24 cellular contexts compared by ENCODE assay signal in genomic region chr10:99421233-99421739, GRCh38. TPM values are rescaled to one million over a fixed set of nuclear protein-coding genes. Genes with fewer than 3 reads are reported as not detected.
DNase-seq lines count a peak whose midpoint lies in the region; ATAC-seq and TF ChIP-seq lines count a peak whose summit lies in the region.
"Had no signal": no experiment of that assay in that cellular context is flagged by ENCODE, and none has a peak within 500 bp of the region (broad histone marks: within the 10 kb centered on the region; RNA-seq: fewer than 3 reads in every experiment).

No MANE protein-coding gene starts in this region.

- H3K9me3 ChIP-seq in liver (ENCODE audit: control insufficient read depth in 4 of 4, low read length in 3 of 4) (no peaks in the 10 kb centered on the region), spleen (no peaks in the 10 kb centered on the region), upper lobe of right lung (no peaks in the 10 kb centered on the region)
- H3K9me3 ChIP-seq: HAP-1, SJSA1 had no signal

- no peaks in the 10 kb centered on the region for H3K9me3 Mint-ChIP-seq in WTC11
- H3K9me3 Mint-ChIP-seq in effector memory CD8-positive, alpha-beta T cell = no peaks in the 10 kb centered on the region
- H3K9me3 Mint-ChIP-seq: CD4-positive, alpha-beta T cell; GM23338 had no signal

- no peak overlapping the region for H3K9ac ChIP-seq in liver (ENCODE audit: low read depth in 1 of 2, low read length in 2 of 2)
- H3K9ac ChIP-seq: BLaER1 had no signal

- no peak overlapping the region for H3K4me3 Mint-ChIP-seq in WTC11
- H3K4me3 Mint-ChIP-seq in effector memory CD8-positive, alpha-beta T cell = no peak overlapping the region
- H3K4me3 Mint-ChIP-seq: CD4-positive, alpha-beta T cell; GM23338 had no signal

- H3K36me3 ChIP-seq in liver (ENCODE audit: control insufficient read depth in 4 of 4, insufficient read depth in 3 of 4, low read depth in 1 of 4, low read length in 3 of 4) = peaks cover 7 to 46% (median 40%) of the 10 kb centered on the region in 4 donors
- H3K36me3 ChIP-seq in spleen = peaks cover 0 to 64% (median 26%) of the 10 kb centered on the region in 6 donors
- H3K36me3 ChIP-seq in upper lobe of right lung = peaks cover 34% of the 10 kb centered on the region

- H3K27ac ChIP-seq in liver (ENCODE audit: low read depth in 1 of 2, low read length in 2 of 2) = peak overlapping the region; percentile 31 to 60
- no peak overlapping the region for H3K27ac ChIP-seq in spleen
- no peak overlapping the region for H3K27ac ChIP-seq in upper lobe of right lung
- H3K27ac ChIP-seq: 22Rv1, BLaER1, SJSA1 had no signal

- ATAC-seq in WTC11 (no peak), upper lobe of right lung (no peak), HG03280 (IDR thresholded peaks at IDR 0.05; ENCODE audit: unreplicated experiment) (no peak)
- no peak for ATAC-seq in effector memory CD8-positive, alpha-beta T cell (replicated peaks)
- ATAC-seq: GM23338, Right ventricle myocardium inferior had no signal

- H3K4me1 ChIP-seq in liver (ENCODE audit: control insufficient read depth in 4 of 4, insufficient read depth in 4 of 4, low read length in 3 of 4) (peaks cover 30 to 68% (median 41%) of the 10 kb centered on the region in 4 donors), spleen (peaks cover 0 to 5% (median 0%) of the 10 kb centered on the region in 6 donors), upper lobe of right lung (no peaks in the 10 kb centered on the region)
- H3K4me1 ChIP-seq: SJSA1 had no signal

- no peak overlapping the region for H3K4me3 ChIP-seq in liver (ENCODE audit: low read depth in 1 of 3, low read length in 3 of 3)
- H3K4me3 ChIP-seq in spleen = no peak overlapping the region
- H3K4me3 ChIP-seq in upper lobe of right lung = no peak overlapping the region
- H3K4me3 ChIP-seq: BLaER1, GM23338, HAP-1, SJSA1 had no signal

- no peaks in the 10 kb centered on the region for H3K27me3 Mint-ChIP-seq in WTC11 (ENCODE audit: low read depth)
- no peaks in the 10 kb centered on the region for H3K27me3 Mint-ChIP-seq in effector memory CD8-positive, alpha-beta T cell
- H3K27me3 Mint-ChIP-seq: CD4-positive, alpha-beta T cell had no signal

- intact Hi-C loops in spleen (cut with DNase I; ENCODE audit: low total_unique reads) = no loop called here
- intact Hi-C loops in upper lobe of right lung (cut with DNase I) = no loop called here

- 35% methylated on average over 3 of the region's 3 CpGs for WGBS in liver
- WGBS in spleen, 5 donors = 87 to 98% (median 93%) methylated on average over 3 of the region's 3 CpGs

- TF ChIP-seq POLR2A in spleen (IDR thresholded peaks at IDR 0.05) = no peak

- no peak overlapping the region for H3K27ac Mint-ChIP-seq in WTC11
- peak overlapping the region in 1 of 2 donors; percentile 2 for H3K27ac Mint-ChIP-seq in effector memory CD8-positive, alpha-beta T cell
- H3K27ac Mint-ChIP-seq: CD4-positive, alpha-beta T cell; GM23338 had no signal

- CTCF ChIA-PET in WTC11 (lab: Charles Lee) = no interaction called here

- TF ChIP-seq CTCF in WTC11 (IDR thresholded peaks at IDR 0.05) = no peak
- no peak for TF ChIP-seq CTCF in liver (IDR thresholded peaks at IDR 0.05; ENCODE audit: low read depth, low read length, missing input control)
- TF ChIP-seq CTCF in spleen (IDR thresholded peaks at IDR 0.05 in 8 of 11, conservative IDR thresholded peaks at IDR 0.05 in 3 of 11) = no peak
- TF ChIP-seq CTCF in upper lobe of right lung (IDR thresholded peaks at IDR 0.05) = no peak

- peak; percentile 16 to 42 for TF ChIP-seq RAD21 in liver (IDR thresholded peaks at IDR 0.05)

- peaks cover 34% of the 10 kb centered on the region for H3K36me3 Mint-ChIP-seq in WTC11
- H3K36me3 Mint-ChIP-seq in effector memory CD8-positive, alpha-beta T cell (ENCODE audit: insufficient read depth) = peaks cover 23% of the 10 kb centered on the region

- POLR2A ChIA-PET in WTC11 (lab: Charles Lee) = no interaction called here

- peaks cover 3% of the 10 kb centered on the region for H3K4me1 Mint-ChIP-seq in WTC11
- peaks cover 6 to 8% of the 10 kb centered on the region in 2 donors for H3K4me1 Mint-ChIP-seq in effector memory CD8-positive, alpha-beta T cell (ENCODE audit: low read depth in 2 of 2)
- H3K4me1 Mint-ChIP-seq: GM23338 had no signal

- DNase-seq in NCI-H510A treated with DMSO at 0.1 percent for 48 hours (lab: John Stamatoyannopoulos, UW) (peak; percentile 10), NCI-H510A (lab: John Stamatoyannopoulos, UW) (no peak), WTC11 (ENCODE audit: low spot score) (no peak), spleen (no peak), upper lobe of right lung (no peak)
- no peak for DNase-seq in effector memory CD8-positive, alpha-beta T cell
- DNase-seq: ACHN; CD4-positive, alpha-beta T cell; COR-L47; KBM-7; NCI-H1092; NCI-H1436 treated with DMSO at 0.1 percent for 48 hours; NCI-H1930; NCI-H345; NCI-H526; OCI-M1 had no signal

- H3K27me3 ChIP-seq in liver (ENCODE audit: control insufficient read depth in 4 of 4, insufficient read depth in 4 of 4, low read length in 3 of 4) = no peaks in the 10 kb centered on the region
- no peaks in the 10 kb centered on the region for H3K27me3 ChIP-seq in spleen (replicated peaks in 1 of 7)
- no peaks in the 10 kb centered on the region for H3K27me3 ChIP-seq in upper lobe of right lung
- H3K27me3 ChIP-seq: BLaER1, SJSA1 had no signal

TF ChIP-seq in WTC11, 78 proteins besides CTCF, POLR2A, EP300 and RAD21:
- TF ChIP-seq NFATC4 (CRISPR knock-in tag; IDR thresholded peaks at IDR 0.05) = no peak
- TF ChIP-seq ZMAT4 (CRISPR knock-in tag; IDR thresholded peaks at IDR 0.05) = no peak
- peak; percentile 72; the same call in 1 of the 2 replicates for TF ChIP-seq GABPB1 (CRISPR knock-in tag; IDR thresholded peaks at IDR 0.05)
TF ChIP-seq in WTC11: peak in this region for 1.

TF ChIP-seq in liver, 16 proteins besides CTCF, POLR2A, EP300 and RAD21 (continues in another document):
- TF ChIP-seq JUND (IDR thresholded peaks at IDR 0.05) (peak; percentile 77 to 90), RXRA (IDR thresholded peaks at IDR 0.05) (peak; percentile 88 to 89), ZBTB33 (IDR thresholded peaks at IDR 0.05) (peak; percentile 63), YY1 (IDR thresholded peaks at IDR 0.05) (peak; percentile 22), REST (IDR thresholded peaks at IDR 0.05) (no peak), ATF3 (IDR thresholded peaks at IDR 0.05) (peak; percentile 56), FOXA1 (IDR thresholded peaks at IDR 0.05) (peak; percentile 88), HNF4A (conservative IDR thresholded peaks at IDR 0.05) (peak; percentile 82 to 87), SP1 (IDR thresholded peaks at IDR 0.05) (peak; percentile 82), NR2F2 (IDR thresholded peaks at IDR 0.05) (peak; percentile 62), GABPA (IDR thresholded peaks at IDR 0.05 in 1 of 2, conservative IDR thresholded peaks at IDR 0.05 in 1 of 2) (peak in 1 of 2 donors; percentile 57), TAF1 (conservative IDR thresholded peaks at IDR 0.05) (no peak), HNF4G (IDR thresholded peaks at IDR 0.05) (peak; percentile 55), FOXA2 (IDR thresholded peaks at IDR 0.05) (peak; percentile 90)

RNA-seq across cellular contexts. Expression of gene GOT1, which starts 9.1 kb away (rescaled TPM):
- total RNA-seq in WTC11 (2021) (52.9 to 56.8 TPM (median 54.8 TPM) in 3 replicates), liver (100 to 1,000 TPM in 1 of 2 donors, 10 to 100 TPM in 1; 73.5 to 137 TPM), spleen (10 to 100 TPM; 11.6 to 23.1 (median 16.6) TPM), upper lobe of right lung (25.0 TPM)
- polyA plus RNA-seq in liver (100 to 1,000 TPM; 109 to 271 TPM), spleen (10 to 100 TPM in 2 of 3 donors, 1 to 10 TPM in 1; 9.9 to 12.3 (median 10.7) TPM)

Comparison
In these comparisons a context has a peak if more than half of its experiments do, and no peak if none do; other contexts are left out.
1. H3K27ac ChIP-seq: peak in liver (2 of 2); none in spleen (0 of 8) and upper lobe of right lung (single experiment).